Comparison of ENCODE assay signal across 17 cellular contexts in the genomic region with DNA sequence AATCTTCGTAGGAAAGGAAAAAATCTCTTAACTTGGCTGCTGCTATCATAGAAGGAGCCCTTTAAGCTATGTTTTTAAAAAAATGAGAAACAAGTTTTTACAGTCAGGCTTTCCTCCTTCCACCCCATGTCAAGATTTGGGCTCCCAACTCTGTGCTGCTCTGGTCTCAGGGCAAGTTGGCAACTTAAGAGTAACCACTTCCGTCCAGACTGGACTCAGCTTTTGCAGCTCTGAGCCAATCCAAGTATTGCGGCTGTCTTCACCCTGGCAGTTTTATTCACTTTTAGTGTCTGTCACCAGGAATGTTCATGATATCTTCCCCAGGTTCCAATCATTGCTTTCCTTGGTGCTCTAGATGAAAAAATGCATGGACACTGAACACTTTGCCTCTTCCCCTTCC.
DNase-seq lines count a peak whose midpoint lies in the region; ATAC-seq and TF ChIP-seq lines count a peak whose summit lies in the region.
"Had no signal": no experiment of that assay in that cellular context is flagged by ENCODE, and none has a peak within 500 bp of the region (broad histone marks: within the 10 kb centered on the region; RNA-seq: fewer than 3 reads in every experiment).

No MANE protein-coding gene starts in this region.

- no peak overlapping the region for H3K18ac ChIP-seq in mesenchymal stem cell (ENCODE audit: low read depth in 1 of 2, low read length in 2 of 2)

- H3K36me3 ChIP-seq in GM23248 (ENCODE audit: low read depth) = no peaks in the 10 kb centered on the region
- no peaks in the 10 kb centered on the region for H3K36me3 ChIP-seq in mesenchymal stem cell (ENCODE audit: control insufficient read depth in 1 of 2, insufficient read depth in 2 of 2, low read depth in 1 of 2, low read length in 2 of 2)
- no peaks in the 10 kb centered on the region for H3K36me3 ChIP-seq in tibial artery

- CTCF ChIA-PET in MCF 10A (lab: Yijun Ruan, JAX) = no interaction called here

- H3K79me1 ChIP-seq in mesenchymal stem cell (replicated peaks; ENCODE audit: low read length, poor library complexity, severe bottlenecking) = no peaks in the 10 kb centered on the region

- no peak overlapping the region for H2BK5ac ChIP-seq in mesenchymal stem cell (ENCODE audit: low read depth, low read length, poor library complexity, severe bottlenecking)

- H3K27ac ChIP-seq in GM23248 (peak overlapping the region; percentile 72), mesenchymal stem cell (ENCODE audit: low read length, poor library complexity, severe bottlenecking) (no peak overlapping the region), tibial artery (peak overlapping the region in 1 of 2 donors; percentile 24)
- H3K27ac ChIP-seq: parathyroid adenoma had no signal

- H3K79me2 ChIP-seq in GM23248 (ENCODE audit: insufficient read depth) = no peaks in the 10 kb centered on the region
- H3K79me2 ChIP-seq: parathyroid adenoma had no signal

- no peak overlapping the region for H3K14ac ChIP-seq in mesenchymal stem cell (ENCODE audit: low read length in 2 of 2)

- in situ Hi-C loops in GM23248 (cut with MboI) = no loop called here

- no peak overlapping the region; the same call in 1 of the 2 replicates for H3K9ac ChIP-seq in GM23248
- peak overlapping the region; percentile 43 for H3K9ac ChIP-seq in mesenchymal stem cell (ENCODE audit: low read length)
- H3K9ac ChIP-seq: parathyroid adenoma had no signal

- H3K4me1 Mint-ChIP-seq in MCF 10A (ENCODE audit: insufficient read depth, unreplicated experiment) = peaks cover 52% of the 10 kb centered on the region

- H4K8ac ChIP-seq in mesenchymal stem cell (ENCODE audit: low read length) = no peak overlapping the region

- H3K4me2 ChIP-seq in GM23248 (ENCODE audit: unreplicated experiment) (peak overlapping the region; percentile 73), mesenchymal stem cell (ENCODE audit: low read length, poor library complexity, severe bottlenecking) (no peak overlapping the region)

- no peaks in the 10 kb centered on the region for H3K27me3 Mint-ChIP-seq in MCF 10A (ENCODE audit: insufficient read depth, unreplicated experiment)

- H3K4me3 ChIP-seq in GM23248 (peak overlapping the region; percentile 36), mesenchymal stem cell (ENCODE audit: insufficient read depth in 1 of 2, low read depth in 1 of 2, low read length in 2 of 2) (no peak overlapping the region), tibial artery (no peak overlapping the region)

- H2BK120ac ChIP-seq in mesenchymal stem cell (ENCODE audit: low read depth, low read length) = no peak overlapping the region

- no peak for TF ChIP-seq CTCF in MCF 10A (IDR thresholded peaks at IDR 0.05; ENCODE audit: unreplicated experiment)
- TF ChIP-seq CTCF in tibial artery (IDR thresholded peaks at IDR 0.05) = no peak

- peaks cover 3% of the 10 kb centered on the region; the same call in 1 of the 2 replicates for H3K9me2 ChIP-seq in GM23248 (ENCODE audit: insufficient read depth)

- H3K27me3 ChIP-seq in GM23248 (replicated peaks; ENCODE audit: insufficient read depth) (no peaks in the 10 kb centered on the region), mesenchymal stem cell (ENCODE audit: control insufficient read depth in 1 of 2, insufficient read depth in 1 of 2, low read length in 2 of 2) (no peaks in the 10 kb centered on the region), tibial artery (no peaks in the 10 kb centered on the region)

- no peak overlapping the region for H4K91ac ChIP-seq in mesenchymal stem cell (ENCODE audit: low read length)

- H3F3A ChIP-seq in GM23248 (ENCODE audit: insufficient read depth) = peaks cover 46% of the 10 kb centered on the region

- no peaks in the 10 kb centered on the region for H3K36me3 Mint-ChIP-seq in MCF 10A (ENCODE audit: insufficient read depth, unreplicated experiment)

- WGBS in GM23248 (ENCODE audit: low coverage in 1 of 2, low lambda C conversion rate in 2 of 2, missing lambda C conversion rate in 2 of 2), 2 experiments = 4 to 7% methylated on average over 3 of the region's 3 CpGs
- WGBS in mesenchymal stem cell = 88% methylated on average over 3 of the region's 3 CpGs

- DNase-seq in GM23248 (peak; percentile 87), MCF 10A (ENCODE audit: unreplicated experiment) (peak; percentile 19), mesenchymal stem cell (no peak), tibial artery (peak; percentile 43 to 77), KG1 (lab: John Stamatoyannopoulos, UW) (no peak), medulla oblongata (ENCODE audit: extremely low spot score) (no peak)
- DNase-seq: activated CD4-positive, CD25-positive, alpha-beta regulatory T cell treated with anti-CD3 and anti-CD28 coated beads, Interleukin-2, amount 50 U/mL, for 72 hours; amniotic stem cell; MM.1S; NCI-H1694; NCI-H446; NK-92 treated with Interleukin-12 subunit alpha and Interleukin-12 subunit beta, amount 100 ng/mL, for 24 hours; stimulated activated CD4-positive, alpha-beta T cell treated with anti-CD3 and anti-CD28 coated beads, Interleukin-4, amount 100 ng/mL, for 4 hours; substantia nigra had no signal

- no peak overlapping the region for H2BK12ac ChIP-seq in mesenchymal stem cell (ENCODE audit: low read length in 2 of 2)

- intact Hi-C loops in MCF 10A (cut with micrococcal nuclease) = loop anchor here (10.0 kb wide), 1 partner anchor 118 kb away; a partner anchor contains a TSS
- intact Hi-C loops in tibial artery (cut with DNase I; ENCODE audit: low total_unique reads) = loop anchor here (10.0 kb wide), 1 partner anchor 98 kb away; no protein-coding TSS in a partner anchor

- peak overlapping the region; percentile 4 for H3K4me3 Mint-ChIP-seq in MCF 10A (ENCODE audit: unreplicated experiment)

- POLR2A ChIA-PET in MCF 10A (lab: Yijun Ruan, JAX) = interaction anchor here (0.7 to 1.2 kb wide), 2 partner anchors 76 to 80 kb away, joined by 3 read pairs; no protein-coding TSS in a partner anchor

- ATAC-seq in GM18505 (IDR thresholded peaks at IDR 0.05; ENCODE audit: unreplicated experiment) = no peak
- ATAC-seq: left lobe of liver had no signal

- H2AK5ac ChIP-seq in mesenchymal stem cell (ENCODE audit: low read length, severe bottlenecking) = no peak overlapping the region

- H2AFZ ChIP-seq in GM23248 (no peak overlapping the region), mesenchymal stem cell (ENCODE audit: low read depth, low read length) (no peak overlapping the region)
- H2AFZ ChIP-seq: parathyroid adenoma had no signal

- H3K23ac ChIP-seq in mesenchymal stem cell (ENCODE audit: low read length in 2 of 2) = no peak overlapping the region

- TF ChIP-seq POLR2A in GM18505 (IDR thresholded peaks at IDR 0.05; ENCODE audit: borderline replicate concordance, extremely low read depth, insufficient read depth, insufficient read length) = no peak

- H3K27ac Mint-ChIP-seq in MCF 10A (ENCODE audit: low read depth, unreplicated experiment) = peak overlapping the region; percentile 65

- no peak overlapping the region for H3K4ac ChIP-seq in mesenchymal stem cell (ENCODE audit: low read depth in 1 of 2, low read length in 2 of 2)

- H3K4me1 ChIP-seq in GM23248 (ENCODE audit: insufficient read depth) = peaks cover 45% of the 10 kb centered on the region
- H3K4me1 ChIP-seq in mesenchymal stem cell (ENCODE audit: control insufficient read depth, insufficient read depth, low read depth, low read length) = no peaks in the 10 kb centered on the region
- H3K4me1 ChIP-seq in tibial artery = peaks cover 0 to 27% (median 10%) of the 10 kb centered on the region in 4 donors
- H3K4me1 ChIP-seq: parathyroid adenoma had no signal

- BruUV-seq in MCF 10A (replicated peaks; lab: Mats Ljungman, UMichigan) = no TSS peak

- H2BK15ac ChIP-seq in mesenchymal stem cell (ENCODE audit: low read depth, poor library complexity, severe bottlenecking) = no peak overlapping the region

- H3K9me3 Mint-ChIP-seq in MCF 10A (ENCODE audit: unreplicated experiment) = peaks cover 13% of the 10 kb centered on the region

- H4K20me1 ChIP-seq in GM23248 (ENCODE audit: insufficient read depth) = no peaks in the 10 kb centered on the region

- H3K9me3 ChIP-seq in GM23248 (ENCODE audit: low read depth) (no peaks in the 10 kb centered on the region), mesenchymal stem cell (ENCODE audit: control insufficient read depth, low read length) (no peaks in the 10 kb centered on the region), tibial artery (no peaks in the 10 kb centered on the region)

Comparison
In these comparisons a context has a peak if more than half of its experiments do, and no peak if none do; other contexts are left out.
1. DNase-seq: peak in GM23248 (single experiment), MCF 10A (single experiment) and tibial artery (2 of 2); none in mesenchymal stem cell (single experiment), KG1 (single experiment) and medulla oblongata (single experiment).